In genomic region chr15:62909257-62909656, GRCh38 we compare ENCODE assay signal across 18 cellular contexts.
"Had no signal": no experiment of that assay in that cellular context is flagged by ENCODE, and none has a peak within 500 bp of the region (broad histone marks: within the 10 kb centered on the region; RNA-seq: fewer than 3 reads in every experiment).

No MANE protein-coding gene starts in this region.

- H3K4me1 ChIP-seq: left lung, prostate gland, upper lobe of right lung had no signal

- H3K36me3 ChIP-seq: left lung, prostate gland, right atrium auricular region, stomach, upper lobe of right lung had no signal

- DNase-seq: activated B cell treated with CpG ODN at 0.5 μM for 24 hours; activated CD4-positive, alpha-beta T cell treated with anti-CD3 and anti-CD28 coated beads, Interleukin-2, amount 10 ng/mL, durations not matched to agents 24 days and 14 days; activated CD8-positive, alpha-beta T cell treated with anti-CD3 and anti-CD28 coated beads, Interleukin-2, amount 10 ng/mL, durations not matched to agents 7 days and 5 days; activated naive CD4-positive, alpha-beta T cell treated with anti-CD3 and anti-CD28 coated beads for 36 hours; activated T-cell treated with anti-CD3 and anti-CD28 coated beads, Interleukin-2, amount 50 U/mL, for 24 hours; caudate nucleus; dorsolateral prefrontal cortex; left lung; midbrain; stomach; upper lobe of right lung had no signal

- ATAC-seq: activated CD8-positive, alpha-beta T cell treated with anti-CD3 and anti-CD28 coated beads, Interleukin-2, amount 10 ng/mL, durations not matched to agents 7 days and 5 days; left lung; upper lobe of right lung had no signal

- H3K9me3 ChIP-seq: left lung, prostate gland, right atrium auricular region, stomach, upper lobe of right lung had no signal

- H3K27ac ChIP-seq: dorsolateral prefrontal cortex, epithelial cell of prostate, left lung, prostate gland, right atrium auricular region, skin epidermis, upper lobe of right lung had no signal

- H3K4me3 ChIP-seq: dorsolateral prefrontal cortex, left lung, prostate gland, right atrium auricular region, skin epidermis, stomach, upper lobe of right lung had no signal

- H3K27me3 ChIP-seq: dorsolateral prefrontal cortex, left lung, right atrium auricular region, stomach, upper lobe of right lung had no signal

- FAIRE-seq: colon, frontal cortex, keratinocyte had no signal
